28 cellular contexts compared by ENCODE assay signal in the genomic region with DNA sequence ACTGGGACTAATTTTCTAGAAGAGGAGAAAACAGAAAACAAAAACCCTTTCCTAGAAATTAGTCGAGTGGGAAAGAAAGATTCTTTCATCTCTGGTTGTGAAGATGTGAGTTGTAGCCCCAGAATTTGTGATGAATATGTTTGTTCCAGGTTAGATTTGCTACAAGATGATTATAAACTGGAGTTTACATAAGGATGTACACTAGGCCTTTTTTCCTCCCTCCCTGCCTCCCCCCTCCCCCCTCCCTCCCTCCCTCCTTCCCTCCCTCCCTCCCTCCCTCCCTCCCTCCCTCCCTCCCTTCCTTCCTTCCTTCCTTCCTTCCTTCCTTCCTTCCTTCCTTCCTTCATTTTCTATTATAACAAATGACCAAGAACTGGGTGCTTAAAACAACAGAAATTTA.
"Had no signal": no experiment of that assay in that cellular context is flagged by ENCODE, and none has a peak within 500 bp of the region (broad histone marks: within the 10 kb centered on the region; RNA-seq: fewer than 3 reads in every experiment).

No MANE protein-coding gene starts in this region.

- H3K9me3 ChIP-seq: colonic mucosa, esophagus muscularis mucosa, esophagus squamous epithelium, gastrocnemius medialis, gastroesophageal sphincter had no signal

- DNase-seq: colonic mucosa; cortex of kidney; dermis blood vessel endothelial cell; dorsolateral prefrontal cortex; effector CD4-positive, alpha-beta T cell; effector CD8-positive, alpha-beta T cell; effector memory CD4-positive, alpha-beta T cell; effector memory CD8-positive, alpha-beta T cell; endodermal cell; erythroblast; esophagus squamous epithelium; foreskin fibroblast; foreskin keratinocyte; foreskin melanocyte; gastrocnemius medialis; glutamatergic neuron; head of caudate nucleus; heart left ventricle; heart right ventricle had no signal

- H3K27me3 ChIP-seq: colonic mucosa, esophagus muscularis mucosa, esophagus squamous epithelium, foreskin keratinocyte, gastrocnemius medialis, gastroesophageal sphincter, heart left ventricle, heart right ventricle had no signal

- FAIRE-seq: colon, endometrium, endothelial cell of umbilical vein, frontal cortex had no signal

- H3K4me1 ChIP-seq: colonic mucosa, esophagus muscularis mucosa, esophagus squamous epithelium, foreskin keratinocyte, gastrocnemius medialis, gastroesophageal sphincter, heart left ventricle, heart right ventricle had no signal

- ATAC-seq: effector memory CD8-positive, alpha-beta T cell; esophagus mucosa; foreskin keratinocyte; gastrocnemius medialis; gastroesophageal sphincter; heart left ventricle; heart right ventricle had no signal

- H3K27ac ChIP-seq: colonic mucosa, coronary artery, dorsolateral prefrontal cortex, epithelial cell of prostate, esophagus muscularis mucosa, esophagus squamous epithelium, foreskin keratinocyte, gastrocnemius medialis, gastroesophageal sphincter, heart left ventricle, heart right ventricle had no signal

- H3K36me3 ChIP-seq: colonic mucosa, esophagus muscularis mucosa, esophagus squamous epithelium, gastrocnemius medialis, gastroesophageal sphincter, heart left ventricle, heart right ventricle had no signal

- H3K4me3 ChIP-seq: colonic mucosa, coronary artery, dorsolateral prefrontal cortex, esophagus muscularis mucosa, esophagus squamous epithelium, gastrocnemius medialis, gastroesophageal sphincter, heart left ventricle, heart right ventricle had no signal
